In genomic region chr15:40932625-40933519, GRCh38 we compare ENCODE assay signal across 20 cellular contexts. TPM values are rescaled to one million over a fixed set of nuclear protein-coding genes. Genes with fewer than 3 reads are reported as not detected.
DNase-seq lines count a peak whose midpoint lies in the region; ATAC-seq and TF ChIP-seq lines count a peak whose summit lies in the region.
"Had no signal": no experiment of that assay in that cellular context is flagged by ENCODE, and none has a peak within 500 bp of the region (broad histone marks: within the 10 kb centered on the region; RNA-seq: fewer than 3 reads in every experiment).

No MANE protein-coding gene starts in this region.

- H3K9me3 ChIP-seq in gastrocnemius medialis, result no peaks in the 10 kb centered on the region
- H3K9me3 ChIP-seq in OCI-LY7 (ENCODE audit: low read length), result no peaks in the 10 kb centered on the region
- H3K9me3 ChIP-seq: HAP-1 had no signal

- TF ChIP-seq CTCF in gastrocnemius medialis (IDR thresholded peaks at IDR 0.05 in 4 of 5, conservative IDR thresholded peaks at IDR 0.05 in 1 of 5), result no peak
- TF ChIP-seq CTCF in OCI-LY7 (conservative IDR thresholded peaks at IDR 0.05; ENCODE audit: low read length), result no peak

- no peaks in the 10 kb centered on the region for H4K20me1 ChIP-seq in OCI-LY7 (ENCODE audit: insufficient read depth, low read length)

- H3K27me3 ChIP-seq in gastrocnemius medialis, result peaks cover 40 to 45% (median 43%) of the 10 kb centered on the region in 3 donors

- in situ Hi-C loops in gastrocnemius medialis (cut with MboI; ENCODE audit: low sequenced_read_pairs in 4 of 4), result no loop called here

- peak overlapping the region in 3 of 4 donors; percentile 70 to 76 (median 74) for H3K27ac ChIP-seq in gastrocnemius medialis
- H3K27ac ChIP-seq in OCI-LY7 (ENCODE audit: low read depth, low read length, poor library complexity, severe bottlenecking), result no peak overlapping the region
- H3K27ac ChIP-seq: HL-60 had no signal

- H3K36me3 ChIP-seq in gastrocnemius medialis (no peaks in the 10 kb centered on the region), OCI-LY7 (ENCODE audit: insufficient read depth, low read length) (no peaks in the 10 kb centered on the region)
- H3K36me3 ChIP-seq: HAP-1 had no signal

- TF ChIP-seq POLR2A in gastrocnemius medialis (IDR thresholded peaks at IDR 0.05), result no peak

- intact Hi-C loops in left colon (cut with DNase I, micrococcal nuclease), result no loop called here
- intact Hi-C loops in gastrocnemius medialis (cut with DNase I; ENCODE audit: low total_unique reads), result no loop called here
- intact Hi-C loops in OCI-LY7 (cut with micrococcal nuclease; ENCODE audit: unreplicated experiment), result no loop called here

- H3K79me2 ChIP-seq in OCI-LY7 (ENCODE audit: insufficient read depth, low read depth, low read length), result no peaks in the 10 kb centered on the region

- H3K4me3 ChIP-seq in gastrocnemius medialis (peak overlapping the region; percentile 56 to 76 (median 65)), OCI-LY7 (ENCODE audit: low read depth, low read length, poor library complexity, severe bottlenecking) (no peak overlapping the region)
- H3K4me3 ChIP-seq: HAP-1 had no signal

- DNase-seq in NCI-H1092 treated with DMSO at 0.1 percent for 48 hours (lab: John Stamatoyannopoulos, UW), result peak; percentile 22
- no peak for DNase-seq in NCI-H1092 (lab: John Stamatoyannopoulos, UW)
- peak; percentile 21 for DNase-seq in NCI-H748 treated with DMSO at 0.1 percent for 48 hours (lab: John Stamatoyannopoulos, UW)
- DNase-seq in left colon, result peak; percentile 69 to 79
- no peak for DNase-seq in gastrocnemius medialis
- no peak for DNase-seq in activated naive CD4-positive, alpha-beta T cell treated with Interleukin-2 at 50 U/mL for 16 hours
- no peak for DNase-seq in OCI-LY7 (ENCODE audit: low spot score)
- DNase-seq in DMS 273 treated with DMSO at 0.1 percent for 48 hours (lab: John Stamatoyannopoulos, UW), result no peak
- DNase-seq: 8988T; activated CD4-positive, alpha-beta T cell treated with anti-CD3 and anti-CD28 coated beads for 48 hours; activated naive CD8-positive, alpha-beta T cell treated with anti-CD3 and anti-CD28 coated beads, Interleukin-2, amount 10 ng/mL, durations not matched to agents 7 days and 5 days; activated T-cell treated with anti-CD3 and anti-CD28 coated beads for 4 hours; NCI-H446 treated with DMSO at 0.1 percent for 48 hours; RPMI8226; stimulated activated naive CD8-positive, alpha-beta T cell treated with anti-CD3 and anti-CD28 coated beads, Interleukin-15, Interleukin-2, amounts not matched to agents 100 U/mL and 50 U/mL, for 24 hours had no signal

- no peaks in the 10 kb centered on the region for H3K9me2 ChIP-seq in OCI-LY7 (ENCODE audit: insufficient read depth, low read length)

- no peak overlapping the region for H2AFZ ChIP-seq in OCI-LY7 (ENCODE audit: low read length)

- no peak overlapping the region for H3K4me2 ChIP-seq in OCI-LY7 (ENCODE audit: low read length)

- BruUV-seq in OCI-LY7 (replicated peaks; lab: Mats Ljungman, UMichigan), result no TSS peak

- POLR2A ChIA-PET in OCI-LY7 (lab: Charles Lee), result interaction anchor here (0.7 to 1.0 kb wide), 2 partner anchors 30 to 285 kb away, joined by 3 to 6 read pairs; no protein-coding TSS in a partner anchor

- CTCF ChIA-PET in OCI-LY7 (lab: Charles Lee; ENCODE audit: unreplicated experiment), result interaction anchor here (0.6 kb wide), 1 partner anchor 71 kb away, joined by 4 read pairs; no protein-coding TSS in a partner anchor

- ATAC-seq in left colon, result peak; percentile 57
- ATAC-seq in gastrocnemius medialis, result no peak
- ATAC-seq: stimulated activated naive CD8-positive, alpha-beta T cell treated with anti-CD3 and anti-CD28 coated beads, Interleukin-15, Interleukin-2, amounts not matched to agents 100 U/mL and 50 U/mL, for 24 hours had no signal

- H3K4me1 ChIP-seq in gastrocnemius medialis (peaks cover 48% of the 10 kb centered on the region in 2 donors), OCI-LY7 (ENCODE audit: insufficient read depth, low read length, poor library complexity, severe bottlenecking) (peaks cover 33% of the 10 kb centered on the region)

RNA-seq across cellular contexts. Expression of gene DLL4, which starts 3.7 kb away (rescaled TPM):
- total RNA-seq in left colon (10 to 100 TPM; 14.0 to 15.9 TPM), gastrocnemius medialis (10 to 100 TPM in 2 of 4 donors, 1 to 10 TPM in 2; 5.9 to 15.7 (median 8.9) TPM), OCI-LY7 (2022) (0.15 TPM in 1 of 2 replicates, not detected in the other)
- 0.19 TPM in 1 of 2 replicates, not detected in the other for total RNA-seq in OCI-LY7 (2014; rRNA removed; shearing (Covaris generic))
- total RNA-seq: CD4-positive, CD25-positive, alpha-beta regulatory T cell; T-helper 1 cell treated with Interleukin-12 subunit alpha and Interleukin-12 subunit beta and Interleukin-4 antibody, amounts not matched to agents 30 ng/mL and 1 ng/mL, for 36 hours had no signal

RNA-seq across cellular contexts. Expression of gene CHAC1, which starts 20.4 kb away (rescaled TPM):
- total RNA-seq in left colon (10 to 100 TPM in 1 of 2 donors, 1 to 10 TPM in 1; 1.8 to 11.0 TPM), gastrocnemius medialis (100 to 1,000 TPM in 3 of 4 donors, 10 to 100 TPM in 1; 93.4 to 320 (median 139) TPM), OCI-LY7 (2022) (35.3 and 55.6 TPM in 2 replicates)
- 40.4 and 41.4 TPM in 2 replicates for total RNA-seq in OCI-LY7 (2014; rRNA removed; shearing (Covaris generic))

RNA-seq across cellular contexts. Expression of gene VPS18, which starts 38.6 kb away (rescaled TPM):
- total RNA-seq in left colon, result 10 to 100 TPM; 20.8 to 20.9 TPM
- 10 to 100 TPM; 18.5 to 26.1 (median 19.3) TPM for total RNA-seq in gastrocnemius medialis
- 24.5 and 26.2 TPM in 2 replicates for total RNA-seq in OCI-LY7 (2014; rRNA removed; shearing (Covaris generic))
- 26.4 and 30.7 TPM in 2 replicates for total RNA-seq in OCI-LY7 (2022)

RNA-seq across cellular contexts. Expression of gene RHOV, which starts 58.8 kb away (rescaled TPM):
- total RNA-seq in left colon (1 to 10 TPM; 3.7 to 8.9 TPM), gastrocnemius medialis (not detected), OCI-LY7 (2022) (0.63 and 0.85 TPM in 2 replicates)
- total RNA-seq in OCI-LY7 (2014; rRNA removed; shearing (Covaris generic)), result 0.80 and 1.5 TPM in 2 replicates
- total RNA-seq: activated naive CD8-positive, alpha-beta T cell treated with anti-CD3 and anti-CD28 coated beads, Interleukin-2, amount 10 ng/mL, durations not matched to agents 7 days and 5 days; CD4-positive, CD25-positive, alpha-beta regulatory T cell; natural killer cell treated with Interleukin-12 subunit alpha and Interleukin-12 subunit beta and Interleukin-15 and Interleukin-18, amount 100 ng/mL, for 72 hours had no signal

Comparison
In these comparisons a context has a peak if more than half of its experiments do, and no peak if none do; other contexts are left out.
1. DNase-seq: peak in NCI-H1092 treated with DMSO at 0.1 percent for 48 hours (single experiment), NCI-H748 treated with DMSO at 0.1 percent for 48 hours (single experiment) and left colon (2 of 2); none in NCI-H1092 (single experiment), gastrocnemius medialis (0 of 2), activated naive CD4-positive, alpha-beta T cell treated with Interleukin-2 at 50 U/mL for 16 hours (single experiment), OCI-LY7 (single experiment) and DMS 273 treated with DMSO at 0.1 percent for 48 hours (single experiment).
2. RNA of gene DLL4, which starts 3.7 kb away (total RNA-seq): 14.0 to 15.9 TPM in left colon and 5.9 to 15.7 TPM in gastrocnemius medialis; 0.15 to 0.19 TPM in OCI-LY7; every median in the first group is over 4 times any median in the second.